Comparison of ENCODE assay signal across 21 cellular contexts in genomic region chr10:49615721-49616120, GRCh38. TPM values are rescaled to one million over a fixed set of nuclear protein-coding genes. Genes with fewer than 3 reads are reported as not detected.
DNase-seq lines count a peak whose midpoint lies in the region; ATAC-seq, FAIRE-seq and TF ChIP-seq lines count a peak whose summit lies in the region.
"Had no signal": no experiment of that assay in that cellular context is flagged by ENCODE, and none has a peak within 500 bp of the region (broad histone marks: within the 10 kb centered on the region; RNA-seq: fewer than 3 reads in every experiment).

No MANE protein-coding gene starts in this region.

- no peak for TF ChIP-seq CTCF in SK-N-SH (IDR thresholded peaks at IDR 0.05)

- H4K20me1 ChIP-seq in SK-N-SH (ENCODE audit: insufficient read depth) = no peaks in the 10 kb centered on the region

- no peak overlapping the region for H3K4me2 ChIP-seq in SK-N-SH
- H3K4me2 ChIP-seq: A549 had no signal

- TF ChIP-seq EP300 in SK-N-SH (IDR thresholded peaks at IDR 0.05; ENCODE audit: borderline replicate concordance in 1 of 2, low read depth in 1 of 2, low read length in 1 of 2) = no peak

- H3K9me3 ChIP-seq in SK-N-SH (no peaks in the 10 kb centered on the region), aorta (ENCODE audit: control insufficient read depth, low read length) (no peaks in the 10 kb centered on the region)
- H3K9me3 ChIP-seq: A549, HAP-1 had no signal

- H3K36me3 ChIP-seq in SK-N-SH (replicated peaks in 1 of 2; ENCODE audit: control insufficient read depth in 1 of 2, insufficient read depth in 2 of 2, low read length in 1 of 2) (no peaks in the 10 kb centered on the region), aorta (ENCODE audit: control insufficient read depth in 1 of 2, insufficient read depth in 2 of 2, low read length in 1 of 2) (no peaks in the 10 kb centered on the region)
- H3K36me3 ChIP-seq: HAP-1, SJSA1 had no signal

- peak; percentile 11 for DNase-seq in activated CD4-positive, CD25-positive, alpha-beta regulatory T cell treated with anti-CD3 and anti-CD28 coated beads, Interleukin-2, amount 50 U/mL, for 72 hours
- DNase-seq in activated CD4-positive, CD25-positive, alpha-beta regulatory T cell (lab: John Stamatoyannopoulos, UW) = no peak
- peak; percentile 72 for DNase-seq in SK-N-SH
- DNase-seq in mesenteric fat pad (ENCODE audit: low spot score) = peak; percentile 51
- DNase-seq in aorta = peak; percentile 11 to 51
- no peak for DNase-seq in H54 (ENCODE audit: insufficient read length, low spot score)
- DNase-seq in AML-193 (lab: John Stamatoyannopoulos, UW) = no peak
- no peak for DNase-seq in H4 (ENCODE audit: low spot score)
- DNase-seq: CD4-positive, alpha-beta T cell; Karpas-422; NCI-H1417 treated with DMSO at 0.1 percent for 48 hours; NCI-H2081 treated with DMSO at 0.1 percent for 48 hours; NCI-H2227 treated with DMSO at 0.1 percent for 48 hours; NCI-H524 treated with DMSO at 0.1 percent for 48 hours; NK-92 treated with Interleukin-12 subunit alpha and Interleukin-12 subunit beta, amount 100 ng/mL, for 24 hours; OCI-M1 had no signal

- intact Hi-C loops in aorta (cut with DNase I) = no loop called here

- H3K79me2 ChIP-seq in SK-N-SH (ENCODE audit: insufficient read depth) = no peaks in the 10 kb centered on the region

- WGBS in SK-N-SH (ENCODE audit: low lambda C conversion rate) = 40% methylated on average over 5 of the region's 5 CpGs
- WGBS in aorta, 2 donors = 60 to 62% methylated on average over 5 of the region's 5 CpGs

- no peak for ATAC-seq in aorta (ENCODE audit: low FRiP score)
- ATAC-seq: A549 had no signal

- no peak overlapping the region for H3K9ac ChIP-seq in SK-N-SH

- H3K4me3 ChIP-seq in SK-N-SH (ENCODE audit: low read depth in 2 of 2, low read length in 1 of 2) (no peak overlapping the region), aorta (ENCODE audit: low read length in 2 of 2) (no peak overlapping the region)
- H3K4me3 ChIP-seq: A549, HAP-1, SJSA1 had no signal

- no peaks in the 10 kb centered on the region for H3K9me2 ChIP-seq in SK-N-SH

- no peak overlapping the region for H2AFZ ChIP-seq in SK-N-SH (ENCODE audit: low read depth)

- H3K27me3 ChIP-seq in SK-N-SH (ENCODE audit: insufficient read depth) (no peaks in the 10 kb centered on the region), aorta (ENCODE audit: control insufficient read depth in 1 of 2, insufficient read depth in 2 of 2, low read length in 1 of 2) (peaks cover 0 to 4% of the 10 kb centered on the region in 2 donors)

- FAIRE-seq in H54 (lab: Jason Lieb, UNC) = no peak
- FAIRE-seq: A549 had no signal

- TF ChIP-seq RAD21 in SK-N-SH (IDR thresholded peaks at IDR 0.05; ENCODE audit: low read length) = no peak

- CTCF ChIA-PET in SK-N-SH (lab: Yijun Ruan, JAX) = interaction anchor here (0.8 kb wide), 1 partner anchor 23 kb away, joined by 4 read pairs; no protein-coding TSS in a partner anchor

- H3K4me1 ChIP-seq in SK-N-SH (ENCODE audit: control insufficient read depth in 1 of 2, insufficient read depth in 2 of 2, low read depth in 1 of 2, low read length in 1 of 2) (peaks cover 0 to 51% of the 10 kb centered on the region in 2 experiments; a peak in 1 of 4 replicates), aorta (ENCODE audit: control insufficient read depth in 1 of 2, insufficient read depth in 2 of 2, low read length in 2 of 2) (no peaks in the 10 kb centered on the region)
- H3K4me1 ChIP-seq: A549, HAP-1, SJSA1 had no signal

- TF ChIP-seq POLR2A in H54 (IDR thresholded peaks at IDR 0.05; ENCODE audit: low read depth, low read length) = no peak

- POLR2A ChIA-PET in SK-N-SH (lab: Yijun Ruan, JAX) = no interaction called here

- H3K27ac ChIP-seq in SK-N-SH (ENCODE audit: low read depth in 2 of 2, low read length in 1 of 2) = no peak overlapping the region
- H3K27ac ChIP-seq in aorta (ENCODE audit: low read depth in 1 of 2, low read length in 2 of 2) = no peak overlapping the region
- H3K27ac ChIP-seq: A549, RWPE1, SJSA1 had no signal

- H3F3A ChIP-seq in SK-N-SH (replicated peaks; ENCODE audit: insufficient read depth) = no peaks in the 10 kb centered on the region

TF ChIP-seq in SK-N-SH, 30 proteins besides CTCF, POLR2A, EP300 and RAD21:
- TF ChIP-seq RCOR1 (IDR thresholded peaks at IDR 0.05; ENCODE audit: low read length) (no peak), USF1 (IDR thresholded peaks at IDR 0.05; ENCODE audit: borderline replicate concordance, low read depth) (no peak), FOXJ3 (CRISPR knock-in tag; IDR thresholded peaks at IDR 0.05) (no peak), USF2 (IDR thresholded peaks at IDR 0.05; ENCODE audit: borderline replicate concordance, low read depth, low read length) (no peak), POLR2AphosphoS5 (IDR thresholded peaks at IDR 0.05; ENCODE audit: low read depth, low read length) (no peak), NRF1 (IDR thresholded peaks at IDR 0.05; ENCODE audit: low read depth, low read length) (no peak), MEF2A (IDR thresholded peaks at IDR 0.05; ENCODE audit: borderline replicate concordance, low read depth) (no peak), GATA2 (CRISPR knock-in tag; IDR thresholded peaks at IDR 0.05) (no peak), MAX (IDR thresholded peaks at IDR 0.05; ENCODE audit: low read depth) (no peak), ELF1 (IDR thresholded peaks at IDR 0.05) (no peak), PBX3 (IDR thresholded peaks at IDR 0.05) (no peak), TEAD4 (IDR thresholded peaks at IDR 0.05; ENCODE audit: borderline replicate concordance, insufficient read depth) (no peak), ZBTB33 (IDR thresholded peaks at IDR 0.05; ENCODE audit: borderline replicate concordance, low read depth) (no peak), SIN3A (IDR thresholded peaks at IDR 0.05; ENCODE audit: borderline replicate concordance, low read depth, low read length) (no peak), JUND (IDR thresholded peaks at IDR 0.05) (no peak), YY1 (IDR thresholded peaks at IDR 0.05; ENCODE audit: low read depth) (no peak), MXI1 (IDR thresholded peaks at IDR 0.05; ENCODE audit: low read depth, low read length) (no peak)

RNA-seq across cellular contexts. Expression of gene CHAT, which starts 1.9 kb away (rescaled TPM):
- polyA plus RNA-seq in SK-N-SH (2012; rRNA removed) (0.08 TPM in 1 of 2 replicates, not detected in the other), aorta (not detected)
- polyA plus RNA-seq in SK-N-SH (2012; cell fraction: cytosol; rRNA removed) = not detected in 2 replicates
- 0.08 TPM in 1 of 2 replicates, not detected in the other for polyA plus RNA-seq in SK-N-SH (2012; cell fraction: nucleus; rRNA removed)
- total RNA-seq in mesenteric fat pad (not detected), aorta (not detected)
- total RNA-seq in H4 (2014; rRNA removed; shearing (Covaris generic)) = not detected in 2 replicates
- total RNA-seq: CD4-positive, alpha-beta T cell; Daoy; SJSA1 had no signal
- polyA plus RNA-seq: A549 had no signal

RNA-seq across cellular contexts. Expression of gene SLC18A3, which starts 5.6 kb away (rescaled TPM):
- polyA plus RNA-seq in SK-N-SH (2012; rRNA removed) (1.7 TPM in 2 replicates), aorta (not detected)
- polyA plus RNA-seq in SK-N-SH (2012; cell fraction: cytosol; rRNA removed) = 0.84 and 1.6 TPM in 2 replicates
- polyA plus RNA-seq in SK-N-SH (2012; cell fraction: nucleus; rRNA removed) = 1.1 and 1.4 TPM in 2 replicates
- total RNA-seq in mesenteric fat pad (not detected), aorta (not detected)
- total RNA-seq in H4 (2014; rRNA removed; shearing (Covaris generic)) = not detected in 2 replicates
- total RNA-seq: CD4-positive, alpha-beta T cell; Daoy; SJSA1 had no signal
- polyA plus RNA-seq: A549 had no signal

Comparison
In these comparisons a context has a peak if more than half of its experiments do, and no peak if none do; other contexts are left out.
1. DNase-seq: peak in activated CD4-positive, CD25-positive, alpha-beta regulatory T cell treated with anti-CD3 and anti-CD28 coated beads, Interleukin-2, amount 50 U/mL, for 72 hours (single experiment), SK-N-SH (single experiment), mesenteric fat pad (single experiment) and aorta (2 of 2); none in activated CD4-positive, CD25-positive, alpha-beta regulatory T cell (0 of 4), H54 (single experiment), AML-193 (0 of 2) and H4 (single experiment).